14 cellular contexts compared by ENCODE assay signal in the genomic region with DNA sequence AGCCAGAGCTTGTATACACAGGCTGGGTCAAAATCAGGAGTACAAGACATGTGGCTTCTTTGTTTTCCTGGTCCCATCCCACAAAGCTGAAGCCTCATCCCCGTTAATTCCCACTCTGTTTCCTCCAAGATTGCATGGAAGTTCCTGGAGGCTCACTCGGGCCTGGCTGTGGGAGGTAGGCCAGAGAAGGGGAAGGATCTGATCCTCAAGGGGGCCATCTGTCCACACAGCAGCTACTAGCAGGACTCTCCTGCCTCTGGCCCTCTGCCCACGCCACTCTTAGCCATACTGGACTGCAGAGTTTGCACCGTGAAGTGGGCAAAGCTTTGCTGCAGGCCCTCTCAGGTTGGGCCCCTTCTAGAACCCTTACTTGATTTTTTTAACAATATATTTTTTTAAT.
A peak's percentile ranks its signal among the peaks of the same experiment; 100 is the strongest.
DNase-seq lines count a peak whose midpoint lies in the region; ATAC-seq and TF ChIP-seq lines count a peak whose summit lies in the region.
"Had no signal": no experiment of that assay in that cellular context is flagged by ENCODE, and none has a peak within 500 bp of the region (broad histone marks: within the 10 kb centered on the region; RNA-seq: fewer than 3 reads in every experiment).

No MANE protein-coding gene starts in this region.

- 60 to 71% methylated on average over 4 of the region's 4 CpGs for WGBS in sigmoid colon, 2 donors

- H3K9me3 ChIP-seq in HCT116 (ENCODE audit: control insufficient read depth in 1 of 2, insufficient read depth in 1 of 2, low read depth in 1 of 2, low read length in 2 of 2) (no peaks in the 10 kb centered on the region), left lung (no peaks in the 10 kb centered on the region), sigmoid colon (no peaks in the 10 kb centered on the region)
- H3K9me3 ChIP-seq: BLaER1 treated with 17β-estradiol and CSF1 and Interleukin-3, amounts not matched to agents 10 nM and 100 nM; esophagus squamous epithelium; SJCRH30 had no signal

- CTCF ChIA-PET in HCT116 (lab: Charles Lee), result no interaction called here

- H3K4me1 ChIP-seq in HCT116 (ENCODE audit: control insufficient read depth in 1 of 2, insufficient read depth in 2 of 2, low read length in 2 of 2) (no peaks in the 10 kb centered on the region), left lung (no peaks in the 10 kb centered on the region), sigmoid colon (peaks cover 0 to 43% (median 29%) of the 10 kb centered on the region in 4 donors)
- H3K4me1 ChIP-seq: SJCRH30 had no signal

- no TSS peak for BruUV-seq in HCT116 (replicated peaks; lab: Mats Ljungman, UMichigan)

- no peak overlapping the region for H3K4me2 ChIP-seq in HCT116 (ENCODE audit: low read length)

- no peaks in the 10 kb centered on the region for H3K9me2 ChIP-seq in HCT116 (ENCODE audit: insufficient read depth)

- TF ChIP-seq EP300 in sigmoid colon (IDR thresholded peaks at IDR 0.05), result no peak

- no peaks in the 10 kb centered on the region for H3K79me2 ChIP-seq in HCT116 (ENCODE audit: insufficient read depth, low read length)

- POLR2A ChIA-PET in HCT116 (lab: Charles Lee), result no interaction called here

- intact Hi-C loops in HCT116 (cut with micrococcal nuclease) (no loop called here), left lung (cut with DNase I) (no loop called here), sigmoid colon (cut with DNase I) (loop anchor here (5.0 kb wide), 1 partner anchor 160 kb away; the partner anchor contains the start of gene FGFR2)

- no peak for TF ChIP-seq RAD21 in HCT116 (IDR thresholded peaks at IDR 0.05; ENCODE audit: low read depth)

- H4K20me1 ChIP-seq in HCT116 (ENCODE audit: insufficient read depth), result no peaks in the 10 kb centered on the region
- H4K20me1 ChIP-seq: BLaER1 treated with 17β-estradiol and CSF1 and Interleukin-3, amounts not matched to agents 10 nM and 100 nM had no signal

- H3K4me3 ChIP-seq in HCT116 (replicated peaks in 1 of 2; ENCODE audit: low read depth in 1 of 2, low read length in 2 of 2), result no peak overlapping the region
- H3K4me3 ChIP-seq in left lung, result no peak overlapping the region
- H3K4me3 ChIP-seq in sigmoid colon, result no peak overlapping the region
- H3K4me3 ChIP-seq: BLaER1 treated with 17β-estradiol and CSF1 and Interleukin-3, amounts not matched to agents 10 nM and 100 nM; esophagus squamous epithelium; SJCRH30 had no signal

- H3K27ac ChIP-seq in HCT116 (ENCODE audit: low read depth, low read length) (no peak overlapping the region), left lung (peak overlapping the region in 1 of 2 donors; percentile 33), sigmoid colon (peak overlapping the region; percentile 17 to 73 (median 64))
- H3K27ac ChIP-seq: BLaER1 treated with 17β-estradiol and CSF1 and Interleukin-3, amounts not matched to agents 10 nM and 100 nM; brain microvascular endothelial cell; SJCRH30 had no signal

- DNase-seq in HCT116 (ENCODE audit: low read depth, low spot score) (no peak), astrocyte of the hippocampus (ENCODE audit: low read depth, low spot score) (peak; percentile 41), left lung (peak in 1 of 2 donors; percentile 51), sigmoid colon (peak; percentile 87), NCI-H2081 treated with DMSO at 0.1 percent for 48 hours (lab: John Stamatoyannopoulos, UW) (no peak), NCI-H2107 treated with DMSO at 0.1 percent for 48 hours (lab: John Stamatoyannopoulos, UW; ENCODE audit: unreplicated experiment) (no peak)
- DNase-seq in activated naive CD4-positive, alpha-beta T cell treated with anti-CD3 and anti-CD28 coated beads, Interleukin-2, amount 50 U/mL, for 16 hours, result no peak
- DNase-seq in central memory CD4-positive, alpha-beta T cell, result no peak
- DNase-seq: activated CD4-positive, CD25-positive, alpha-beta regulatory T cell treated with anti-CD3 and anti-CD28 coated beads, Interleukin-2, amount 50 U/mL, for 72 hours; brain microvascular endothelial cell; esophagus squamous epithelium; NCI-H510A had no signal

- H3K27me3 ChIP-seq in HCT116 (ENCODE audit: insufficient read depth, low read length) (no peaks in the 10 kb centered on the region), left lung (no peaks in the 10 kb centered on the region), sigmoid colon (no peaks in the 10 kb centered on the region)
- H3K27me3 ChIP-seq: BLaER1 treated with 17β-estradiol and CSF1 and Interleukin-3, amounts not matched to agents 10 nM and 100 nM; brain microvascular endothelial cell; esophagus squamous epithelium; SJCRH30 had no signal

- no peak overlapping the region for H2AFZ ChIP-seq in HCT116 (ENCODE audit: low read depth, low read length, poor library complexity, severe bottlenecking)

- TF ChIP-seq POLR2A in HCT116 (IDR thresholded peaks at IDR 0.05; ENCODE audit: borderline replicate concordance, extremely low read depth, insufficient read depth, insufficient read length) (no peak), sigmoid colon (IDR thresholded peaks at IDR 0.05) (no peak)

- H3K9ac ChIP-seq in HCT116 (ENCODE audit: low read length), result no peak overlapping the region
- H3K9ac ChIP-seq: BLaER1 treated with 17β-estradiol and CSF1 and Interleukin-3, amounts not matched to agents 10 nM and 100 nM had no signal

- H3K36me3 ChIP-seq in HCT116 (ENCODE audit: control insufficient read depth in 1 of 2, insufficient read depth in 2 of 2, low read length in 2 of 2) (no peaks in the 10 kb centered on the region), left lung (no peaks in the 10 kb centered on the region), sigmoid colon (no peaks in the 10 kb centered on the region)
- H3K36me3 ChIP-seq: BLaER1 treated with 17β-estradiol and CSF1 and Interleukin-3, amounts not matched to agents 10 nM and 100 nM; brain microvascular endothelial cell; esophagus squamous epithelium; SJCRH30 had no signal

- ATAC-seq in HCT116 (0 out of 2 replicates have a peak, but pooled peaks have one; percentile 11), left lung (peak; percentile 75)

- TF ChIP-seq CTCF in HCT116 (IDR thresholded peaks at IDR 0.05 in 2 of 3, conservative IDR thresholded peaks at IDR 0.05 in 1 of 3; ENCODE audit: borderline replicate concordance in 1 of 3, insufficient read depth in 1 of 3, low read depth in 2 of 3, low read length in 2 of 3) (no peak), left lung (IDR thresholded peaks at IDR 0.05) (no peak), sigmoid colon (IDR thresholded peaks at IDR 0.05) (no peak)

- RAD21 ChIA-PET in HCT116 (lab: Charles Lee; ENCODE audit: low non-redundant PET in 1 of 2, low total read pairs in 2 of 2, uncharacterized antibody in 2 of 2, unreplicated experiment in 2 of 2), result no interaction called here

TF ChIP-seq in HCT116, 20 proteins besides CTCF, POLR2A, EP300 and RAD21:
- TF ChIP-seq POLR2AphosphoS5 (IDR thresholded peaks at IDR 0.05; ENCODE audit: low read depth, low read length), result no peak
- TF ChIP-seq SRF (IDR thresholded peaks at IDR 0.05; ENCODE audit: low read depth), result no peak
- no peak for TF ChIP-seq EGR1 (IDR thresholded peaks at IDR 0.05; ENCODE audit: low read depth)
- no peak for TF ChIP-seq FOSL1 (IDR thresholded peaks at IDR 0.05; ENCODE audit: low read depth)
- no peak for TF ChIP-seq CEBPB (IDR thresholded peaks at IDR 0.05; ENCODE audit: low read depth)
- TF ChIP-seq YY1 (IDR thresholded peaks at IDR 0.05; ENCODE audit: extremely low read depth, insufficient replicate concordance, low read depth, low read length), result no peak
- no peak for TF ChIP-seq ELF1 (IDR thresholded peaks at IDR 0.05; ENCODE audit: borderline replicate concordance, low read depth)
- TF ChIP-seq JUND (IDR thresholded peaks at IDR 0.05), result no peak

Comparison
In these comparisons a context has a peak if more than half of its experiments do, and no peak if none do; other contexts are left out.
1. DNase-seq: peak in astrocyte of the hippocampus (single experiment) and sigmoid colon (single experiment); none in HCT116 (single experiment), activated naive CD4-positive, alpha-beta T cell treated with anti-CD3 and anti-CD28 coated beads, Interleukin-2, amount 50 U/mL, for 16 hours (single experiment), central memory CD4-positive, alpha-beta T cell (single experiment), NCI-H2081 treated with DMSO at 0.1 percent for 48 hours (single experiment) and NCI-H2107 treated with DMSO at 0.1 percent for 48 hours (single experiment).